In genomic region chr5:133390416-133391155, GRCh38 we compare ENCODE assay signal across 35 cellular contexts.
"Had no signal": no experiment of that assay in that cellular context is flagged by ENCODE, and none has a peak within 500 bp of the region (broad histone marks: within the 10 kb centered on the region; RNA-seq: fewer than 3 reads in every experiment).

No MANE protein-coding gene starts in this region.

- H3K27me3 ChIP-seq: esophagus squamous epithelium, right lobe of liver had no signal

- ATAC-seq: activated naive CD8-positive, alpha-beta T cell treated with anti-CD3 and anti-CD28 coated beads, Interleukin-2, amount 50 U/mL, for 24 hours; mucosa of descending colon; right lobe of liver; stimulated activated memory B cell treated with anti-CD40 and anti-IgM and Interleukin-4, amounts not matched to agents 10 μg/mL and 1 μg/mL and 100 μg/mL, for 72 hours; stimulated activated naive CD8-positive, alpha-beta T cell treated with anti-CD3 and anti-CD28 coated beads, Interleukin-15, amount 100 ng/mL, for 72 hours had no signal

- H3K9me3 Mint-ChIP-seq: activated naive CD4-positive, alpha-beta T cell treated with anti-CD3 and anti-CD28 coated beads, Interleukin-2, amount 50 U/mL, for 24 hours; activated T-helper 1 cell treated with anti-CD3 and anti-CD28 coated beads, Interleukin-12 subunit alpha, Interleukin-12 subunit beta, Interleukin-2, Interleukin-4 antibody, amounts not matched to agents 30 ng/mL and 10 ng/mL and 1 ng/mL, durations not matched to agents 14 hours and 24 hours and 36 hours; dendritic cell treated with granulocyte-macrophage colony-stimulating factor and Interleukin-4, amounts not matched to agents 40 ng/mL and 50 ng/mL, for 4 days; natural killer cell treated with Interleukin-12 subunit alpha and Interleukin-12 subunit beta and Interleukin-15 and Interleukin-18, amount 100 ng/mL, for 72 hours; T-helper 1 cell treated with Interleukin-12 subunit alpha and Interleukin-12 subunit beta and Interleukin-4 antibody, amounts not matched to agents 30 μg/mL and 1 μg/mL, for 36 hours had no signal

- H3K4me1 ChIP-seq: heart right ventricle, right lobe of liver, tibial artery had no signal

- H3K36me3 ChIP-seq: esophagus squamous epithelium, heart right ventricle, left ventricle myocardium inferior, right lobe of liver, tibial artery, WERI-Rb-1 had no signal

- H3K4me3 ChIP-seq: esophagus squamous epithelium, heart right ventricle, left ventricle myocardium inferior, lung, mucosa of descending colon, right lobe of liver, skin epidermis, tibial artery had no signal

- H3K27ac ChIP-seq: epithelial cell of prostate, esophagus squamous epithelium, heart right ventricle, left ventricle myocardium inferior, right lobe of liver, skin epidermis, tibial artery, WERI-Rb-1 had no signal

- H3K36me3 Mint-ChIP-seq: activated naive CD4-positive, alpha-beta T cell treated with anti-CD3 and anti-CD28 coated beads, Interleukin-2, amount 50 U/mL, for 24 hours; natural killer cell treated with Interleukin-12 subunit alpha and Interleukin-12 subunit beta and Interleukin-15 and Interleukin-18, amount 100 ng/mL, for 72 hours had no signal

- H3K27ac Mint-ChIP-seq: activated naive CD4-positive, alpha-beta T cell treated with anti-CD3 and anti-CD28 coated beads, Interleukin-2, amount 50 U/mL, for 24 hours; activated naive CD8-positive, alpha-beta T cell treated with anti-CD3 and anti-CD28 coated beads, Interleukin-2, amount 50 U/mL, for 24 hours; activated T-helper 1 cell treated with anti-CD3 and anti-CD28 coated beads, Interleukin-12 subunit alpha, Interleukin-12 subunit beta, Interleukin-2, Interleukin-4 antibody, amounts not matched to agents 30 ng/mL and 10 ng/mL and 1 ng/mL, durations not matched to agents 14 hours and 24 hours and 36 hours; dendritic cell treated with granulocyte-macrophage colony-stimulating factor and Interleukin-4, amounts not matched to agents 40 ng/mL and 50 ng/mL, for 4 days; natural killer cell treated with Interleukin-12 subunit alpha and Interleukin-12 subunit beta and Interleukin-15 and Interleukin-18, amount 100 ng/mL, for 72 hours; stimulated activated memory B cell treated with anti-CD40 and anti-IgM and Interleukin-4, amounts not matched to agents 10 μg/mL and 1 μg/mL and 100 μg/mL, for 72 hours; stimulated activated naive CD8-positive, alpha-beta T cell treated with anti-CD3 and anti-CD28 coated beads, Interleukin-15, amount 100 ng/mL, for 72 hours; T-helper 1 cell treated with Interleukin-12 subunit alpha and Interleukin-12 subunit beta and Interleukin-4 antibody, amounts not matched to agents 30 μg/mL and 1 μg/mL, for 36 hours had no signal

- H3K4me1 Mint-ChIP-seq: activated naive CD4-positive, alpha-beta T cell treated with anti-CD3 and anti-CD28 coated beads, Interleukin-2, amount 50 U/mL, for 24 hours; activated naive CD8-positive, alpha-beta T cell treated with anti-CD3 and anti-CD28 coated beads, Interleukin-2, amount 50 U/mL, for 24 hours had no signal

- H3K27me3 Mint-ChIP-seq: dendritic cell treated with granulocyte-macrophage colony-stimulating factor and Interleukin-4, amounts not matched to agents 40 ng/mL and 50 ng/mL, for 4 days had no signal

- H3K9me3 ChIP-seq: esophagus squamous epithelium, heart right ventricle, left ventricle myocardium inferior, mucosa of descending colon, right lobe of liver, SK-N-SH, tibial artery had no signal

- DNase-seq: activated CD4-positive, alpha-beta T cell treated with anti-CD3 and anti-CD28 coated beads, Interleukin-2, amount 50 U/mL, for 4 hours; activated CD4-positive, CD25-positive, alpha-beta regulatory T cell treated with anti-CD3 and anti-CD28 coated beads, Interleukin-2, amount 50 U/mL, for 72 hours; activated gamma-delta T cell; activated naive CD8-positive, alpha-beta T cell treated with anti-CD3 and anti-CD28 coated beads, Interleukin-2, amount 50 U/mL, for 24 hours; activated T-cell treated with anti-CD3 and anti-CD28 coated beads for 4 hours; amygdala; caudate nucleus; effector CD4-positive, alpha-beta T cell; esophagus squamous epithelium; foreskin melanocyte; heart right ventricle; kidney glomerular epithelial cell; left ventricle myocardium inferior; mesendoderm; mucosa of descending colon; right lobe of liver; SK-N-SH; stimulated activated CD4-positive, alpha-beta T cell treated with anti-CD3 and anti-CD28 coated beads, Interleukin-12 subunit alpha, Interleukin-12 subunit beta, amount 100 ng/mL, for 4 hours; stimulated activated CD4-positive, alpha-beta T cell treated with anti-CD3 and anti-CD28 coated beads, Interleukin-4, amount 100 ng/mL, for 1 hour; stimulated activated CD8-positive, alpha-beta memory T cell treated with anti-CD3 and anti-CD28 coated beads, Interleukin-4, amount 100 ng/mL, for 48 hours; stimulated activated naive CD8-positive, alpha-beta T cell treated with anti-CD3 and anti-CD28 coated beads, Interleukin-15, amount 100 ng/mL, for 72 hours; substantia nigra; SW 1271; T-helper 9 cell; WERI-Rb-1 had no signal

- H3K4me3 Mint-ChIP-seq: activated naive CD4-positive, alpha-beta T cell treated with anti-CD3 and anti-CD28 coated beads, Interleukin-2, amount 50 U/mL, for 24 hours; activated naive CD8-positive, alpha-beta T cell treated with anti-CD3 and anti-CD28 coated beads, Interleukin-2, amount 50 U/mL, for 24 hours; activated T-helper 1 cell treated with anti-CD3 and anti-CD28 coated beads, Interleukin-12 subunit alpha, Interleukin-12 subunit beta, Interleukin-2, Interleukin-4 antibody, amounts not matched to agents 30 ng/mL and 10 ng/mL and 1 ng/mL, durations not matched to agents 14 hours and 24 hours and 36 hours; dendritic cell treated with granulocyte-macrophage colony-stimulating factor and Interleukin-4, amounts not matched to agents 40 ng/mL and 50 ng/mL, for 4 days; natural killer cell treated with Interleukin-12 subunit alpha and Interleukin-12 subunit beta and Interleukin-15 and Interleukin-18, amount 100 ng/mL, for 72 hours; stimulated activated memory B cell treated with anti-CD40 and anti-IgM and Interleukin-4, amounts not matched to agents 10 μg/mL and 1 μg/mL and 100 μg/mL, for 72 hours; stimulated activated naive CD8-positive, alpha-beta T cell treated with anti-CD3 and anti-CD28 coated beads, Interleukin-15, amount 100 ng/mL, for 72 hours; T-helper 1 cell treated with Interleukin-12 subunit alpha and Interleukin-12 subunit beta and Interleukin-4 antibody, amounts not matched to agents 30 μg/mL and 1 μg/mL, for 36 hours had no signal
